Comparison of ENCODE assay signal across 1 cellular context in the genomic region with DNA sequence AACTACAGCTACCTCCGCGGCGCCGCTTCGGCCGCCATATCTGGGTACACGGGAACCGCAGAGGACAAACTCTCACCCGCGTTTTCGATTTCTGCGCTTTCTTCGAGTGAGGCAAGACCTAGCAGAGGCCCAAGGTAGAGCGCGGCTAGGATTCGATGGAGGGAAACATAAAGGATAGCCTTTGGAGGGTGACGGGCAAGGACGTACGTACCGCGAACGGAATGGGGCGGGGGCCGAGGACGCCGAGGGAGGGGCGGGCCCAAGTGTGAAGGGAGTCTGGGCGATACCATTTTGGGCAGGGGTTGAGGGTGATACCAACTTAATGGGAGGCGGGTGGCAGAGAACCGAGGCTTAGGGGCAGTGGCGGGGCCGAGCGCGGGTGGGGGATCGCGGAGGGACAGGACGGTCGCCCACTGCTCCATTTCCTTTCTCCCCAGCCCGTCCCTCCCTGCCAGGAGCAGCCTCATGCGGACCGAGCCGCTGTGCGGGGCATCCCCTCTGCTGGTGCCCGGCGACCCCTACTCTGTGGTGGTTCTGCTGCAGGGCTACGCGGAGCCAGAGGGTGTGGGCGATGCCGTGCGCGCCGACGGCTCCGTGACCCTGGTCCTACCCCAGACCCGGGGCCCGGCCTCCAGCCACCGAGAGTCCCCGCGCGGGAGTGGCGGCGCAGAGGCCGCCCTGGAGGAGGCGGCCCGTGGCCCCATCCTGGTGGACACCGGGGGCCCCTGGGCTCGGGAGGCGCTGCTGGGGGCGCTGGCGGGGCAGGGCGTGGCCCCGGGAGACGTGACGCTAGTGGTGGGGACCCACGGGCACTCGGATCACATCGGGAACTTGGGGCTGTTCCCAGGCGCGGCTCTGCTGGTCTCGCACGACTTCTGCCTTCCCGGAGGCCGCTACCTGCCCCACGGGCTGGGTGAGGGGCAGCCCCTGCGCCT.
TF ChIP-seq lines count a peak whose summit lies in the region.

A gene with protein sequence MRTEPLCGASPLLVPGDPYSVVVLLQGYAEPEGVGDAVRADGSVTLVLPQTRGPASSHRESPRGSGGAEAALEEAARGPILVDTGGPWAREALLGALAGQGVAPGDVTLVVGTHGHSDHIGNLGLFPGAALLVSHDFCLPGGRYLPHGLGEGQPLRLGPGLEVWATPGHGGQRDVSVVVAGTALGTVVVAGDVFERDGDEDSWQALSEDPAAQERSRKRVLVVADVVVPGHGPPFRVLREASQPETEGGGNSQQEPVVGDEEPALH (plus strand): TSS at position 37 of the 935 bp plus-strand sequence. CDS start 429 bp downstream, at position 466.

TF ChIP-seq in HEK293, 187 proteins besides CTCF, POLR2A, EP300 and RAD21 (continued from another document):
- TF ChIP-seq, protein P1, sequence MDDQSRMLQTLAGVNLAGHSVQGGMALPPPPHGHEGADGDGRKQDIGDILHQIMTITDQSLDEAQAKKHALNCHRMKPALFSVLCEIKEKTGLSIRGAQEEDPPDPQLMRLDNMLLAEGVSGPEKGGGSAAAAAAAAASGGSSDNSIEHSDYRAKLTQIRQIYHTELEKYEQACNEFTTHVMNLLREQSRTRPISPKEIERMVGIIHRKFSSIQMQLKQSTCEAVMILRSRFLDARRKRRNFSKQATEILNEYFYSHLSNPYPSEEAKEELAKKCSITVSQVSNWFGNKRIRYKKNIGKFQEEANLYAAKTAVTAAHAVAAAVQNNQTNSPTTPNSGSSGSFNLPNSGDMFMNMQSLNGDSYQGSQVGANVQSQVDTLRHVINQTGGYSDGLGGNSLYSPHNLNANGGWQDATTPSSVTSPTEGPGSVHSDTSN (CRISPR knock-in tag; IDR thresholded peaks at IDR 0.05): no peak
- TF ChIP-seq, protein P2, sequence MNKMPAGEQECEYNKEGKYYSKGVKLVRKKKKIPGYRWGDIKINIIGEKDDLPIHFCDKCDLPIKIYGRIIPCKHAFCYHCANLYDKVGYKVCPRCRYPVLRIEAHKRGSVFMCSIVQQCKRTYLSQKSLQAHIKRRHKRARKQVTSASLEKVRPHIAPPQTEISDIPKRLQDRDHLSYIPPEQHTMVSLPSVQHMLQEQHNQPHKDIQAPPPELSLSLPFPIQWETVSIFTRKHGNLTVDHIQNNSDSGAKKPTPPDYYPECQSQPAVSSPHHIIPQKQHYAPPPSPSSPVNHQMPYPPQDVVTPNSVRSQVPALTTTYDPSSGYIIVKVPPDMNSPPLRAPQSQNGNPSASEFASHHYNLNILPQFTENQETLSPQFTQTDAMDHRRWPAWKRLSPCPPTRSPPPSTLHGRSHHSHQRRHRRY (tag by site-specific recombination; IDR thresholded peaks at IDR 0.05): no peak
- TF ChIP-seq, protein P3, sequence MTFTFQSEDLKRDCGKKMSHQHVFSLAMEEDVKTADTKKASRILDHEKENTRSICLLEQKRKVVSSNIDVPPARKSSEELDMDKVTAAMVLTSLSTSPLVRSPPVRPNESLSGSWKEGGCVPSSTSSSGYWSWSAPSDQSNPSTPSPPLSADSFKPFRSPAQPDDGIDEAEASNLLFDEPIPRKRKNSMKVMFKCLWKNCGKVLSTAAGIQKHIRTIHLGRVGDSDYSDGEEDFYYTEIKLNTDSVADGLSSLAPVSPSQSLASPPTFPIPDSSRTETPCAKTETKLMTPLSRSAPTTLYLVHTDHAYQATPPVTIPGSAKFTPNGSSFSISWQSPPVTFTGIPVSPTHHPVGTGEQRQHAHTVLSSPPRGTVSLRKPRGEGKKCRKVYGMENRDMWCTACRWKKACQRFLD (tag by site-specific recombination; IDR thresholded peaks at IDR 0.05): no peak
- TF ChIP-seq GLIS2 (tag by site-specific recombination; IDR thresholded peaks at IDR 0.05): peak; percentile 85
- TF ChIP-seq ZNF311 (tag by site-specific recombination; IDR thresholded peaks at IDR 0.05; ENCODE audit: borderline replicate concordance): no peak
- peak; percentile 98 for TF ChIP-seq PRDM1 (tag by site-specific recombination; IDR thresholded peaks at IDR 0.05)
- 0 out of 2 replicates have a peak, but pooled peaks have one; percentile 60 for TF ChIP-seq ZNF394 (tag by site-specific recombination; IDR thresholded peaks at IDR 0.05; ENCODE audit: borderline replicate concordance)
- TF ChIP-seq, protein P4, sequence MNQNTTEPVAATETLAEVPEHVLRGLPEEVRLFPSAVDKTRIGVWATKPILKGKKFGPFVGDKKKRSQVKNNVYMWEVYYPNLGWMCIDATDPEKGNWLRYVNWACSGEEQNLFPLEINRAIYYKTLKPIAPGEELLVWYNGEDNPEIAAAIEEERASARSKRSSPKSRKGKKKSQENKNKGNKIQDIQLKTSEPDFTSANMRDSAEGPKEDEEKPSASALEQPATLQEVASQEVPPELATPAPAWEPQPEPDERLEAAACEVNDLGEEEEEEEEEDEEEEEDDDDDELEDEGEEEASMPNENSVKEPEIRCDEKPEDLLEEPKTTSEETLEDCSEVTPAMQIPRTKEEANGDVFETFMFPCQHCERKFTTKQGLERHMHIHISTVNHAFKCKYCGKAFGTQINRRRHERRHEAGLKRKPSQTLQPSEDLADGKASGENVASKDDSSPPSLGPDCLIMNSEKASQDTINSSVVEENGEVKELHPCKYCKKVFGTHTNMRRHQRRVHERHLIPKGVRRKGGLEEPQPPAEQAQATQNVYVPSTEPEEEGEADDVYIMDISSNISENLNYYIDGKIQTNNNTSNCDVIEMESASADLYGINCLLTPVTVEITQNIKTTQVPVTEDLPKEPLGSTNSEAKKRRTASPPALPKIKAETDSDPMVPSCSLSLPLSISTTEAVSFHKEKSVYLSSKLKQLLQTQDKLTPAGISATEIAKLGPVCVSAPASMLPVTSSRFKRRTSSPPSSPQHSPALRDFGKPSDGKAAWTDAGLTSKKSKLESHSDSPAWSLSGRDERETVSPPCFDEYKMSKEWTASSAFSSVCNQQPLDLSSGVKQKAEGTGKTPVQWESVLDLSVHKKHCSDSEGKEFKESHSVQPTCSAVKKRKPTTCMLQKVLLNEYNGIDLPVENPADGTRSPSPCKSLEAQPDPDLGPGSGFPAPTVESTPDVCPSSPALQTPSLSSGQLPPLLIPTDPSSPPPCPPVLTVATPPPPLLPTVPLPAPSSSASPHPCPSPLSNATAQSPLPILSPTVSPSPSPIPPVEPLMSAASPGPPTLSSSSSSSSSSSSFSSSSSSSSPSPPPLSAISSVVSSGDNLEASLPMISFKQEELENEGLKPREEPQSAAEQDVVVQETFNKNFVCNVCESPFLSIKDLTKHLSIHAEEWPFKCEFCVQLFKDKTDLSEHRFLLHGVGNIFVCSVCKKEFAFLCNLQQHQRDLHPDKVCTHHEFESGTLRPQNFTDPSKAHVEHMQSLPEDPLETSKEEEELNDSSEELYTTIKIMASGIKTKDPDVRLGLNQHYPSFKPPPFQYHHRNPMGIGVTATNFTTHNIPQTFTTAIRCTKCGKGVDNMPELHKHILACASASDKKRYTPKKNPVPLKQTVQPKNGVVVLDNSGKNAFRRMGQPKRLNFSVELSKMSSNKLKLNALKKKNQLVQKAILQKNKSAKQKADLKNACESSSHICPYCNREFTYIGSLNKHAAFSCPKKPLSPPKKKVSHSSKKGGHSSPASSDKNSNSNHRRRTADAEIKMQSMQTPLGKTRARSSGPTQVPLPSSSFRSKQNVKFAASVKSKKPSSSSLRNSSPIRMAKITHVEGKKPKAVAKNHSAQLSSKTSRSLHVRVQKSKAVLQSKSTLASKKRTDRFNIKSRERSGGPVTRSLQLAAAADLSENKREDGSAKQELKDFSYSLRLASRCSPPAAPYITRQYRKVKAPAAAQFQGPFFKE (tag by site-specific recombination; IDR thresholded peaks at IDR 0.05; ENCODE audit: borderline replicate concordance): no peak
- no peak; the same call in 1 of the 2 replicates for TF ChIP-seq MZF1 (tag by site-specific recombination; IDR thresholded peaks at IDR 0.05; ENCODE audit: borderline replicate concordance)
- no peak for TF ChIP-seq TCF7L2 (IDR thresholded peaks at IDR 0.05; ENCODE audit: borderline replicate concordance, low read depth, low read length)
- no peak for TF ChIP-seq OVOL3 (tag by site-specific recombination; IDR thresholded peaks at IDR 0.05)
- TF ChIP-seq ZNF830 (tag by site-specific recombination; IDR thresholded peaks at IDR 0.05; ENCODE audit: low read depth): no peak
- peak; percentile 59 for TF ChIP-seq ZNF561 (tag by site-specific recombination; IDR thresholded peaks at IDR 0.05; ENCODE audit: borderline replicate concordance)
- no peak for TF ChIP-seq ZNF157 (tag by site-specific recombination; IDR thresholded peaks at IDR 0.05)
- 0 out of 2 replicates have a peak, but pooled peaks have one; percentile 1 for TF ChIP-seq ZNF184 (tag by site-specific recombination; IDR thresholded peaks at IDR 0.05)
- TF ChIP-seq, protein P5, sequence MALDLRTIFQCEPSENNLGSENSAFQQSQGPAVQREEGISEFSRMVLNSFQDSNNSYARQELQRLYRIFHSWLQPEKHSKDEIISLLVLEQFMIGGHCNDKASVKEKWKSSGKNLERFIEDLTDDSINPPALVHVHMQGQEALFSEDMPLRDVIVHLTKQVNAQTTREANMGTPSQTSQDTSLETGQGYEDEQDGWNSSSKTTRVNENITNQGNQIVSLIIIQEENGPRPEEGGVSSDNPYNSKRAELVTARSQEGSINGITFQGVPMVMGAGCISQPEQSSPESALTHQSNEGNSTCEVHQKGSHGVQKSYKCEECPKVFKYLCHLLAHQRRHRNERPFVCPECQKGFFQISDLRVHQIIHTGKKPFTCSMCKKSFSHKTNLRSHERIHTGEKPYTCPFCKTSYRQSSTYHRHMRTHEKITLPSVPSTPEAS (tag by site-specific recombination; IDR thresholded peaks at IDR 0.05): no peak
